17 cellular contexts compared by ENCODE assay signal in the genomic region with DNA sequence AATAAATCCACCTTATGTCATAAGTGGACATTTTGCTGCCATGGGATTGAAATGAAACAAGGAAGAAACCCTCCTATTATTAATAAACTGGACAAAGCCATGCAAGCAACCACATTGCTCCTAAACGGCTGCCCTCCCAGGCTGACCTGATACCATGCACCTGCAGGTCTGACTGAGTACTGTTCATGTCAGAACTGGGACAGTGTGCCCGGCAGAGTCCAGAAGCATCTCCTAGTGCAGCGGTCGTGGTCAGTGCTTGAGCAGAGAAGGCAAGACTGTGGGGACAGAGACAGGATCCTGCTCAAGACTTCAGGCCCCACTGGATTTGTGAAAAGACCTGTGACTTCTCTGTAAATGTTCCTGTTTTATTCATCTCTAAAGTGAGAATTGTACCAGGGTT. TPM values are rescaled to one million over a fixed set of nuclear protein-coding genes. Genes with fewer than 3 reads are reported as not detected.
DNase-seq lines count a peak whose midpoint lies in the region; ATAC-seq, FAIRE-seq and TF ChIP-seq lines count a peak whose summit lies in the region.
"Had no signal": no experiment of that assay in that cellular context is flagged by ENCODE, and none has a peak within 500 bp of the region (broad histone marks: within the 10 kb centered on the region; RNA-seq: fewer than 3 reads in every experiment).

No MANE protein-coding gene starts in this region.

- H3K23ac ChIP-seq in trophoblast cell (ENCODE audit: low read length), result no peak overlapping the region

- H4K91ac ChIP-seq in trophoblast cell (ENCODE audit: low read depth, low read length), result no peak overlapping the region

- FAIRE-seq in HepG2 (lab: Jason Lieb, UNC), result no peak

- POLR2A ChIA-PET in HepG2 (lab: Yijun Ruan, JAX), result no interaction called here
- POLR2A ChIA-PET in HEK293T (lab: Yijun Ruan, JAX), result no interaction called here

- no peaks in the 10 kb centered on the region for H3K79me1 ChIP-seq in trophoblast cell (ENCODE audit: low read length)

- H2BK120ac ChIP-seq in trophoblast cell (ENCODE audit: insufficient read depth, low read length, poor library complexity), result no peak overlapping the region

- no peak overlapping the region for H2BK5ac ChIP-seq in trophoblast cell (ENCODE audit: low read depth, low read length, poor library complexity)

- ATAC-seq in HepG2 (peak; percentile 88), right lobe of liver (no peak), HG02763 (IDR thresholded peaks at IDR 0.05; ENCODE audit: unreplicated experiment) (no peak)
- ATAC-seq in activated T-helper 17 cell treated with anti-CD3 and anti-CD28 coated beads, Interleukin-2, amount 50 U/mL, for 72 hours (replicated peaks), result no peak

- CTCF ChIA-PET in HepG2 (lab: Yijun Ruan, JAX; ENCODE audit: low intra/inter-chr PET ratio, low total read pairs) (no interaction called here), HEK293T (lab: Yijun Ruan, JAX) (no interaction called here)

- H3K27ac ChIP-seq in HepG2 (ENCODE audit: extremely low read length, insufficient read depth, low read length) (no peak overlapping the region), right lobe of liver (no peak overlapping the region), dorsolateral prefrontal cortex (peak overlapping the region in 53 of 59 donors; percentile 19 to 95 (median 85)), trophoblast cell (ENCODE audit: low read depth, low read length) (no peak overlapping the region)
- H3K27ac ChIP-seq: C4-2B had no signal

- no peak overlapping the region for H2BK12ac ChIP-seq in trophoblast cell (ENCODE audit: low read length)

- H3K27me3 Mint-ChIP-seq in activated T-helper 17 cell treated with anti-CD3 and anti-CD28 coated beads, Interleukin-2, amount 50 U/mL, for 72 hours, result no peaks in the 10 kb centered on the region
- H3K27me3 Mint-ChIP-seq: IgD-negative memory B cell had no signal

- no peak overlapping the region for H3K27ac Mint-ChIP-seq in activated T-helper 17 cell treated with anti-CD3 and anti-CD28 coated beads, Interleukin-2, amount 50 U/mL, for 72 hours

- TF ChIP-seq EP300 in HepG2 (IDR thresholded peaks at IDR 0.05; ENCODE audit: low read depth in 2 of 2, low read length in 2 of 2) (no peak), HepG2 (CRISPR knock-in tag; IDR thresholded peaks at IDR 0.05; ENCODE audit: borderline replicate concordance) (no peak)

- 86% methylated on average over 4 of the region's 4 CpGs for WGBS in HepG2 (ENCODE audit: low lambda C conversion rate)
- WGBS in right lobe of liver (ENCODE audit: insufficient coverage, low coverage, low lambda C conversion rate, missing lambda C conversion rate), result 91% methylated on average over 4 of the region's 4 CpGs
- no CpG with 5 or more reads among the region's 4 CpGs for WGBS in trophoblast cell (ENCODE audit: extremely low coverage, insufficient coverage, insufficient read length)

- intact Hi-C loops in HepG2 (cut with micrococcal nuclease; ENCODE audit: unreplicated experiment) (no loop called here), right lobe of liver (cut with DNase I) (no loop called here), dorsolateral prefrontal cortex (cut with DNase I) (no loop called here)

- H3K4me3 ChIP-seq in HepG2 (replicated peaks in 1 of 3; ENCODE audit: insufficient read depth in 1 of 3, low read depth in 2 of 3, low read length in 3 of 3) (no peak overlapping the region), right lobe of liver (no peak overlapping the region), dorsolateral prefrontal cortex (no peak overlapping the region), trophoblast cell (ENCODE audit: low read depth, low read length) (no peak overlapping the region)

- H2AFZ ChIP-seq in HepG2 (ENCODE audit: low read length) (no peak overlapping the region), trophoblast cell (ENCODE audit: insufficient read depth, low read length, poor library complexity) (no peak overlapping the region)

- H3K14ac ChIP-seq in trophoblast cell (ENCODE audit: low read length), result no peak overlapping the region

- H3K4me3 Mint-ChIP-seq in activated T-helper 17 cell treated with anti-CD3 and anti-CD28 coated beads, Interleukin-2, amount 50 U/mL, for 72 hours, result no peak overlapping the region
- H3K4me3 Mint-ChIP-seq: IgD-negative memory B cell had no signal

- no peaks in the 10 kb centered on the region for H3K27me3 ChIP-seq in HepG2 (ENCODE audit: control insufficient read depth in 1 of 2, insufficient read depth in 2 of 2, low read length in 2 of 2)
- no peaks in the 10 kb centered on the region for H3K27me3 ChIP-seq in right lobe of liver
- no peaks in the 10 kb centered on the region for H3K27me3 ChIP-seq in dorsolateral prefrontal cortex
- H3K27me3 ChIP-seq in trophoblast cell (ENCODE audit: insufficient read depth, low read length), result no peaks in the 10 kb centered on the region

- in situ Hi-C loops in HepG2 (cut with HindIII; ENCODE audit: extremely low pct_ligation_motif_present, low pct_unique_long_range_greater_than_20kb), result no loop called here

- no peak overlapping the region for H3K4ac ChIP-seq in trophoblast cell (ENCODE audit: low read depth, low read length)

- peaks cover 44% of the 10 kb centered on the region for H3K4me1 ChIP-seq in HepG2 (ENCODE audit: insufficient read depth, low read length)
- H3K4me1 ChIP-seq in right lobe of liver, result no peaks in the 10 kb centered on the region
- no peaks in the 10 kb centered on the region for H3K4me1 ChIP-seq in trophoblast cell (ENCODE audit: control insufficient read depth in 1 of 2, insufficient read depth in 2 of 2, low read length in 2 of 2)

- H3K9ac ChIP-seq in HepG2 (ENCODE audit: insufficient read depth, low read depth, low read length) (no peak overlapping the region), trophoblast cell (ENCODE audit: low read length) (peak overlapping the region; percentile 52)

- TF ChIP-seq CTCF in HepG2 (CRISPR knock-in tag; IDR thresholded peaks at IDR 0.05) (no peak), right lobe of liver (IDR thresholded peaks at IDR 0.05) (no peak), dorsolateral prefrontal cortex (IDR thresholded peaks at IDR 0.05 in 54 of 56, conservative IDR thresholded peaks at IDR 0.05 in 2 of 56; ENCODE audit: low read depth in 1 of 56, partially characterized antibody in 56 of 56) (peak in 3 of 56 donors; percentile 16 to 20 (median 18))

- no peaks in the 10 kb centered on the region; the same call in none of the 2 replicates for H4K20me1 ChIP-seq in HepG2 (ENCODE audit: insufficient read depth, low read length)

- H3K36me3 Mint-ChIP-seq in activated T-helper 17 cell treated with anti-CD3 and anti-CD28 coated beads, Interleukin-2, amount 50 U/mL, for 72 hours (ENCODE audit: low read depth), result peaks cover 10% of the 10 kb centered on the region

- no peak overlapping the region for H2AK5ac ChIP-seq in trophoblast cell (ENCODE audit: low read length)

- H3K9me3 ChIP-seq in HepG2 (ENCODE audit: low read length), result no peaks in the 10 kb centered on the region
- H3K9me3 ChIP-seq in right lobe of liver, result no peaks in the 10 kb centered on the region
- peaks cover 2% of the 10 kb centered on the region for H3K9me3 ChIP-seq in trophoblast cell (ENCODE audit: insufficient read depth, low read depth, low read length)

- H4K12ac ChIP-seq in trophoblast cell (ENCODE audit: low read depth, low read length), result no peak overlapping the region

- no peaks in the 10 kb centered on the region for H3K9me3 Mint-ChIP-seq in activated T-helper 17 cell treated with anti-CD3 and anti-CD28 coated beads, Interleukin-2, amount 50 U/mL, for 72 hours

- H3K4me1 Mint-ChIP-seq in activated T-helper 17 cell treated with anti-CD3 and anti-CD28 coated beads, Interleukin-2, amount 50 U/mL, for 72 hours, result peaks cover 40% of the 10 kb centered on the region

- H3K36me3 ChIP-seq in HepG2 (replicated peaks in 1 of 2; ENCODE audit: control insufficient read depth in 1 of 2, insufficient read depth in 2 of 2, low read length in 2 of 2), result no peaks in the 10 kb centered on the region; a peak in 2 of 5 replicates
- H3K36me3 ChIP-seq in right lobe of liver, result no peaks in the 10 kb centered on the region
- H3K36me3 ChIP-seq in trophoblast cell (ENCODE audit: control insufficient read depth in 1 of 2, insufficient read depth in 2 of 2, low read length in 2 of 2), result peaks cover 0 to 1% of the 10 kb centered on the region in 2 experiments

- BruUV-seq in HepG2 (replicated peaks; lab: Mats Ljungman, UMichigan), result no TSS peak

- DNase-seq in HepG2 (ENCODE audit: low spot score) (no peak), right lobe of liver (no peak), dorsolateral prefrontal cortex (no peak), trophoblast cell (no peak), HEK293T (ENCODE audit: extremely low spot score) (no peak)
- DNase-seq in stimulated activated CD4-positive, alpha-beta T cell treated with anti-CD3 and anti-CD28 coated beads, Interleukin-2, amount 100 ng/mL, for 24 hours, result no peak
- DNase-seq: NCI-H1105 treated with DMSO at 0.1 percent for 48 hours, NCI-H187, NCI-H345, NCI-H526, OCI-M1, SHP77 treated with DMSO at 0.1 percent for 48 hours had no signal

- H3K4me2 ChIP-seq in HepG2 (ENCODE audit: low read depth, low read length), result no peak overlapping the region
- no peak overlapping the region for H3K4me2 ChIP-seq in trophoblast cell (ENCODE audit: low read length)

- TF ChIP-seq POLR2A in HepG2 (IDR thresholded peaks at IDR 0.05; ENCODE audit: insufficient read depth in 1 of 2, low read depth in 2 of 2, low read length in 2 of 2), result no peak
- TF ChIP-seq POLR2A in right lobe of liver (IDR thresholded peaks at IDR 0.05), result no peak

- H3K18ac ChIP-seq in trophoblast cell (ENCODE audit: low read length), result no peak overlapping the region

- TF ChIP-seq RAD21 in HepG2 (CRISPR knock-in tag; IDR thresholded peaks at IDR 0.05), result no peak

- no peak overlapping the region for H4K8ac ChIP-seq in trophoblast cell (ENCODE audit: low read depth, low read length)

- H3K79me2 ChIP-seq in HepG2 (ENCODE audit: insufficient read depth, low read length) (peaks cover 12% of the 10 kb centered on the region), trophoblast cell (ENCODE audit: control insufficient read depth, insufficient read depth, low read length, poor library complexity) (no peaks in the 10 kb centered on the region)

RNA-seq across cellular contexts. Expression of a gene that starts 13.7 kb away (rescaled TPM):
- total RNA-seq in HepG2 (2016; rRNA removed; fragmentation: Illumina TruSeq; extraction: Trizol) (16.5 and 20.8 TPM in 2 replicates), right lobe of liver (1 to 10 TPM; 1.2 to 3.2 (median 2.0) TPM), dorsolateral prefrontal cortex (100 to 1,000 TPM in 23 of 120 experiments, 10 to 100 TPM in 97; 49.5 to 144 (median 83.6) TPM)
- 12.0 and 16.8 TPM in 2 replicates for total RNA-seq in HepG2 (2016; cell fraction: cytosol; rRNA removed; fragmentation: Illumina TruSeq; extraction: Trizol; ENCODE audit: low read depth)
- total RNA-seq in HepG2 (2016; cell fraction: insoluble cytoplasmic fraction; rRNA removed; fragmentation: Illumina TruSeq; extraction: Trizol), result 16.0 and 19.8 TPM in 2 replicates
- total RNA-seq in HepG2 (2016; cell fraction: membrane; rRNA removed; fragmentation: Illumina TruSeq; extraction: Trizol), result 19.8 and 25.4 TPM in 2 replicates
- total RNA-seq in HepG2 (2016; cell fraction: nucleus; rRNA removed; fragmentation: Illumina TruSeq; extraction: Trizol), result 21.0 and 24.6 TPM in 2 replicates
- 13.2 and 13.9 TPM in 2 replicates for polyA plus RNA-seq in HepG2 (2011; rRNA removed)
- polyA plus RNA-seq in HepG2 (2011; cell fraction: cytosol; rRNA removed), result 11.3 and 13.1 TPM in 2 replicates
- 14.7 and 16.7 TPM in 2 replicates for polyA plus RNA-seq in HepG2 (2011; cell fraction: nucleus; rRNA removed)
- 3.4 and 4.4 TPM in 2 replicates for polyA plus RNA-seq in HepG2 (2012)
- 6.8 and 7.8 TPM in 2 replicates for polyA plus RNA-seq in HepG2 (2016; cell fraction: cytosol; fragmentation: Illumina TruSeq; extraction: Trizol; ENCODE audit: low read depth)
- 17.5 and 19.7 TPM in 2 replicates for polyA plus RNA-seq in HepG2 (2016; cell fraction: insoluble cytoplasmic fraction; fragmentation: Illumina TruSeq; extraction: Trizol; ENCODE audit: low read depth)
- 10.7 and 11.4 TPM in 2 replicates for polyA plus RNA-seq in HepG2 (2016; cell fraction: membrane; fragmentation: Illumina TruSeq; extraction: Trizol; ENCODE audit: low read depth)
- 15.5 and 16.5 TPM in 2 replicates for polyA plus RNA-seq in HepG2 (2016; cell fraction: nucleus; fragmentation: Illumina TruSeq; extraction: Trizol; ENCODE audit: insufficient read depth, low read depth)
- 0.12 and 37.2 TPM in 2 replicates for polyA minus RNA-seq in HepG2 (2011; rRNA and poly(A)+ RNA removed; ENCODE audit: low replicate concordance)
- polyA minus RNA-seq in HepG2 (2011; cell fraction: cytosol; rRNA and poly(A)+ RNA removed), result 17.1 and 17.7 TPM in 2 replicates
- 29.2 and 36.2 TPM in 2 replicates for polyA minus RNA-seq in HepG2 (2011; cell fraction: nucleus; rRNA and poly(A)+ RNA removed)
- polyA plus RNA-seq in trophoblast cell (2013), result 9.2 and 9.3 TPM in 2 replicates
- 10 to 100 TPM; 13.6 to 29.2 TPM for total RNA-seq in activated T-helper 17 cell treated with anti-CD3 and anti-CD28 coated beads, Interleukin-2, amount 50 U/mL, for 72 hours

RNA-seq across cellular contexts. Expression of a gene that starts 53.3 kb away (rescaled TPM):
- 0.06 and 0.11 TPM in 2 replicates for total RNA-seq in HepG2 (2016; rRNA removed; fragmentation: Illumina TruSeq; extraction: Trizol)
- total RNA-seq in HepG2 (2016; cell fraction: cytosol; rRNA removed; fragmentation: Illumina TruSeq; extraction: Trizol; ENCODE audit: low read depth), result 0.09 and 0.10 TPM in 2 replicates
- not detected in 2 replicates for total RNA-seq in HepG2 (2016; cell fraction: insoluble cytoplasmic fraction; rRNA removed; fragmentation: Illumina TruSeq; extraction: Trizol)
- total RNA-seq in HepG2 (2016; cell fraction: membrane; rRNA removed; fragmentation: Illumina TruSeq; extraction: Trizol), result not detected in 2 replicates
- 0.25 TPM in 1 of 2 replicates, not detected in the other for total RNA-seq in HepG2 (2016; cell fraction: nucleus; rRNA removed; fragmentation: Illumina TruSeq; extraction: Trizol)
- not detected in 2 replicates for polyA plus RNA-seq in HepG2 (2011; rRNA removed)
- not detected in 2 replicates for polyA plus RNA-seq in HepG2 (2011; cell fraction: cytosol; rRNA removed)
- not detected in 2 replicates for polyA plus RNA-seq in HepG2 (2011; cell fraction: nucleus; rRNA removed)
- not detected in 2 replicates for polyA plus RNA-seq in HepG2 (2012)
- not detected in 2 replicates for polyA plus RNA-seq in HepG2 (2016; cell fraction: cytosol; fragmentation: Illumina TruSeq; extraction: Trizol; ENCODE audit: low read depth)
- not detected in 2 replicates for polyA plus RNA-seq in HepG2 (2016; cell fraction: insoluble cytoplasmic fraction; fragmentation: Illumina TruSeq; extraction: Trizol; ENCODE audit: low read depth)
- polyA plus RNA-seq in HepG2 (2016; cell fraction: membrane; fragmentation: Illumina TruSeq; extraction: Trizol; ENCODE audit: low read depth), result not detected in 2 replicates
- not detected in 2 replicates for polyA plus RNA-seq in HepG2 (2016; cell fraction: nucleus; fragmentation: Illumina TruSeq; extraction: Trizol; ENCODE audit: insufficient read depth, low read depth)
- 0.04 and 0.09 TPM in 2 replicates for polyA minus RNA-seq in HepG2 (2011; rRNA and poly(A)+ RNA removed; ENCODE audit: low replicate concordance)
- not detected in 2 replicates for polyA minus RNA-seq in HepG2 (2011; cell fraction: cytosol; rRNA and poly(A)+ RNA removed)
- not detected in 2 replicates for polyA minus RNA-seq in HepG2 (2011; cell fraction: nucleus; rRNA and poly(A)+ RNA removed)
- total RNA-seq in right lobe of liver, result 1 to 10 TPM in 4 of 6 experiments, under 1 TPM in 2; 0.37 to 2.7 (median 1.1) TPM
- 10 to 100 TPM in 27 of 120 experiments, 1 to 10 TPM in 93; 2.4 to 51.2 (median 7.7) TPM for total RNA-seq in dorsolateral prefrontal cortex
- polyA plus RNA-seq in trophoblast cell (2013), result 0.51 and 0.55 TPM in 2 replicates
- 1 to 10 TPM; 2.8 to 4.5 TPM for total RNA-seq in activated T-helper 17 cell treated with anti-CD3 and anti-CD28 coated beads, Interleukin-2, amount 50 U/mL, for 72 hours
- total RNA-seq: HT1080 had no signal

Comparison
In these comparisons a context has a peak if more than half of its experiments do, and no peak if none do; other contexts are left out.
1. H3K27ac ChIP-seq: peak in dorsolateral prefrontal cortex (53 of 59); none in HepG2 (single experiment), right lobe of liver (0 of 3) and trophoblast cell (single experiment).